24 cellular contexts compared by ENCODE assay signal in genomic region chrX:97267916-97268680, GRCh38.
A peak's percentile ranks its signal among the peaks of the same experiment; 100 is the strongest.
DNase-seq lines count a peak whose midpoint lies in the region; ATAC-seq, FAIRE-seq and TF ChIP-seq lines count a peak whose summit lies in the region.
"Had no signal": no experiment of that assay in that cellular context is flagged by ENCODE, and none has a peak within 500 bp of the region (broad histone marks: within the 10 kb centered on the region; RNA-seq: fewer than 3 reads in every experiment).

No MANE protein-coding gene starts in this region.

- H4K5ac ChIP-seq in IMR-90 (ENCODE audit: low read depth, low read length): no peak overlapping the region

- BruUV-seq in IMR-90 (replicated peaks; lab: Mats Ljungman, UMichigan): no TSS peak

- intact Hi-C loops in IMR-90 (cut with micrococcal nuclease): no loop called here

- no peak overlapping the region for H2AK5ac ChIP-seq in IMR-90 (ENCODE audit: low read depth, low read length)

- no peak overlapping the region for H3K18ac ChIP-seq in IMR-90 (ENCODE audit: low read depth, low read length)

- no peak overlapping the region for H3K14ac ChIP-seq in IMR-90 (replicated peaks; ENCODE audit: low read depth, low read length)

- ATAC-seq in IMR-90 (ENCODE audit: low read depth): no peak
- ATAC-seq: body of pancreas, heart right ventricle, left lobe of liver, natural killer cell, Panc1 had no signal

- no peak for TF ChIP-seq RAD21 in IMR-90 (IDR thresholded peaks at IDR 0.05; ENCODE audit: low read length)

- H3K36me3 Mint-ChIP-seq in astrocyte (ENCODE audit: low read depth, unreplicated experiment): no peaks in the 10 kb centered on the region
- H3K36me3 Mint-ChIP-seq: activated naive CD4-positive, alpha-beta T cell treated with anti-CD3 and anti-CD28 coated beads, Interleukin-2, amount 50 U/mL, for 24 hours; natural killer cell had no signal

- H3K9me1 ChIP-seq in IMR-90 (ENCODE audit: insufficient read depth, low read length): no peaks in the 10 kb centered on the region

- H3K4me1 ChIP-seq in IMR-90 (ENCODE audit: control insufficient read depth, insufficient read depth, low read length) (peaks cover 2% of the 10 kb centered on the region; the same call in 1 of the 2 replicates), astrocyte (ENCODE audit: insufficient read depth, low read length) (peaks cover 6% of the 10 kb centered on the region)
- H3K4me1 ChIP-seq: body of pancreas, heart right ventricle had no signal

- no peaks in the 10 kb centered on the region for H3K79me1 ChIP-seq in IMR-90 (ENCODE audit: low read depth in 1 of 2, low read length in 2 of 2)

- peak; percentile 74 for FAIRE-seq in astrocyte (lab: Jason Lieb, UNC)
- FAIRE-seq: colon had no signal

- no peak overlapping the region for H4K8ac ChIP-seq in IMR-90 (ENCODE audit: low read depth in 2 of 2, low read length in 2 of 2)

- H3K9me3 ChIP-seq in IMR-90 (ENCODE audit: control insufficient read depth, insufficient read depth, low read length) (no peaks in the 10 kb centered on the region), astrocyte (ENCODE audit: insufficient read depth, low read depth, low read length) (no peaks in the 10 kb centered on the region)
- H3K9me3 ChIP-seq: body of pancreas, HAP-1, heart right ventricle had no signal

- in situ Hi-C loops in IMR-90 (cut with MboI; ENCODE audit: low sequenced_read_pairs): no loop called here

- no peaks in the 10 kb centered on the region; the same call in 1 of the 2 replicates for H3K27me3 ChIP-seq in IMR-90 (ENCODE audit: control insufficient read depth, insufficient read depth, low read length)
- no peaks in the 10 kb centered on the region for H3K27me3 ChIP-seq in astrocyte (ENCODE audit: insufficient read depth, low read length)
- H3K27me3 ChIP-seq: body of pancreas had no signal

- no peak overlapping the region for H3K27ac Mint-ChIP-seq in astrocyte (ENCODE audit: unreplicated experiment)
- H3K27ac Mint-ChIP-seq: activated naive CD4-positive, alpha-beta T cell treated with anti-CD3 and anti-CD28 coated beads, Interleukin-2, amount 50 U/mL, for 24 hours; natural killer cell had no signal

- no peak for TF ChIP-seq POLR2A in IMR-90 (IDR thresholded peaks at IDR 0.05; ENCODE audit: low read depth, low read length)

- POLR2A ChIA-PET in IMR-90 (lab: Charles Lee; ENCODE audit: unreplicated experiment): no interaction called here

- H2AFZ ChIP-seq in IMR-90 (replicated peaks; ENCODE audit: low read length, poor library complexity) (no peak overlapping the region), astrocyte (ENCODE audit: low read depth, low read length) (no peak overlapping the region)

- no peak overlapping the region for H2BK5ac ChIP-seq in IMR-90 (ENCODE audit: low read depth, low read length, poor library complexity, severe bottlenecking)

- H3K4me2 ChIP-seq in IMR-90 (ENCODE audit: low read depth, low read length) (no peak overlapping the region), astrocyte (ENCODE audit: low read length) (no peak overlapping the region)

- H4K91ac ChIP-seq in IMR-90 (ENCODE audit: insufficient read depth, low read depth, low read length): no peak overlapping the region

- H2AK9ac ChIP-seq in IMR-90 (replicated peaks; ENCODE audit: low read depth, low read length, poor library complexity): no peak overlapping the region

- H3K27me3 Mint-ChIP-seq in astrocyte (ENCODE audit: low read depth, unreplicated experiment): no peaks in the 10 kb centered on the region
- H3K27me3 Mint-ChIP-seq: activated naive CD4-positive, alpha-beta T cell treated with anti-CD3 and anti-CD28 coated beads, Interleukin-2, amount 50 U/mL, for 24 hours had no signal

- no peak overlapping the region for H2BK120ac ChIP-seq in IMR-90 (ENCODE audit: low read depth, low read length)

- H3K79me2 ChIP-seq in astrocyte (ENCODE audit: insufficient read depth, low read length): no peaks in the 10 kb centered on the region

- H3K9ac ChIP-seq in IMR-90 (ENCODE audit: low read depth, low read length) (no peak overlapping the region), astrocyte (ENCODE audit: low read length) (no peak overlapping the region)

- CTCF ChIA-PET in IMR-90 (lab: Yijun Ruan, JAX): interaction anchor here (0.6 kb wide), 1 partner anchor 76 kb away, joined by 3 read pairs; no protein-coding TSS in a partner anchor

- H2BK15ac ChIP-seq in IMR-90 (ENCODE audit: low read depth, low read length): no peak overlapping the region

- peak; percentile 1 for DNase-seq in AG09309 (ENCODE audit: low read depth)
- peak; percentile 14 for DNase-seq in IMR-90
- DNase-seq in astrocyte (ENCODE audit: low read depth): peak; percentile 63
- DNase-seq in fibroblast of the aortic adventitia (ENCODE audit: low read depth): peak; percentile 55
- DNase-seq in caudate nucleus (lab: John Stamatoyannopoulos, UW): no peak
- no peak for DNase-seq in DMS114 treated with DMSO at 0.1 percent for 48 hours (lab: John Stamatoyannopoulos, UW; ENCODE audit: unreplicated experiment)
- DNase-seq in NCI-H748 treated with DMSO at 0.1 percent for 48 hours (lab: John Stamatoyannopoulos, UW): no peak
- DNase-seq in glomerular visceral epithelial cell (ENCODE audit: extremely low spot score): no peak
- DNase-seq: activated CD4-positive, alpha-beta T cell treated with anti-CD3 and anti-CD28 coated beads for 4 hours; body of pancreas; COR-L47; effector memory CD4-positive, alpha-beta T cell; heart right ventricle; natural killer cell; NCI-H2081 treated with DMSO at 0.1 percent for 48 hours; NCI-H510A treated with DMSO at 0.1 percent for 48 hours; NK-92 treated with Interleukin-12 subunit alpha and Interleukin-12 subunit beta, amount 100 ng/mL, for 24 hours; posterior cingulate gyrus; substantia nigra had no signal

- H3K27ac ChIP-seq in IMR-90 (ENCODE audit: insufficient read depth, low read length) (no peak overlapping the region), astrocyte (ENCODE audit: low read depth, low read length) (no peak overlapping the region), caudate nucleus (ENCODE audit: low read depth, low read length) (no peak overlapping the region)
- H3K27ac ChIP-seq: body of pancreas, heart right ventricle had no signal

- no peaks in the 10 kb centered on the region for H3K9me3 Mint-ChIP-seq in astrocyte (ENCODE audit: unreplicated experiment)
- H3K9me3 Mint-ChIP-seq: activated naive CD4-positive, alpha-beta T cell treated with anti-CD3 and anti-CD28 coated beads, Interleukin-2, amount 50 U/mL, for 24 hours; natural killer cell had no signal

- no peak overlapping the region for H3K23ac ChIP-seq in IMR-90 (ENCODE audit: low read depth, low read length)

- H4K20me1 ChIP-seq in IMR-90 (ENCODE audit: insufficient read depth, low read length) (no peaks in the 10 kb centered on the region), astrocyte (ENCODE audit: insufficient read depth, low read length) (no peaks in the 10 kb centered on the region)

- no peak overlapping the region for H3K56ac ChIP-seq in IMR-90 (ENCODE audit: extremely low read depth, insufficient read depth, low read length)

- H3K4me3 ChIP-seq in AG09309 (ENCODE audit: control insufficient read depth, low read depth, low read length) (no peak overlapping the region), IMR-90 (ENCODE audit: insufficient read depth, low read depth, low read length) (no peak overlapping the region), astrocyte (ENCODE audit: insufficient read depth, low read depth, low read length) (no peak overlapping the region), fibroblast of the aortic adventitia (ENCODE audit: low read depth, low read length) (no peak overlapping the region)
- H3K4me3 ChIP-seq: body of pancreas, HAP-1, heart right ventricle had no signal

- H3K4me1 Mint-ChIP-seq in astrocyte (ENCODE audit: low read depth, unreplicated experiment): peaks cover 2% of the 10 kb centered on the region
- H3K4me1 Mint-ChIP-seq: activated naive CD4-positive, alpha-beta T cell treated with anti-CD3 and anti-CD28 coated beads, Interleukin-2, amount 50 U/mL, for 24 hours; natural killer cell had no signal

- H2BK20ac ChIP-seq in IMR-90 (ENCODE audit: low read depth, low read length): no peak overlapping the region

- TF ChIP-seq CTCF in AG09309 (IDR thresholded peaks at IDR 0.05; ENCODE audit: control insufficient read depth, insufficient read depth, low read depth, low read length, missing control alignments) (no peak), IMR-90 (conservative IDR thresholded peaks at IDR 0.05; ENCODE audit: low read depth, low read length) (no peak), astrocyte (IDR thresholded peaks at IDR 0.05; ENCODE audit: insufficient read depth, low read depth, low read length) (no peak), fibroblast of the aortic adventitia (IDR thresholded peaks at IDR 0.05; ENCODE audit: insufficient read depth, low read length) (no peak)

- H3K4me3 Mint-ChIP-seq in astrocyte (ENCODE audit: unreplicated experiment): no peak overlapping the region
- H3K4me3 Mint-ChIP-seq: activated naive CD4-positive, alpha-beta T cell treated with anti-CD3 and anti-CD28 coated beads, Interleukin-2, amount 50 U/mL, for 24 hours; natural killer cell had no signal

- H3K36me3 ChIP-seq in IMR-90 (ENCODE audit: control insufficient read depth, insufficient read depth, low read length) (no peaks in the 10 kb centered on the region), astrocyte (ENCODE audit: insufficient read depth, low read length) (no peaks in the 10 kb centered on the region)
- H3K36me3 ChIP-seq: HAP-1, heart right ventricle had no signal

- 0 out of 2 replicates have a peak overlapping the region, but pooled peaks have one; percentile 3 for H3K4ac ChIP-seq in IMR-90 (ENCODE audit: low read depth, low read length)

- WGBS in IMR-90 (ENCODE audit: extremely low coverage in 2 of 2, insufficient read length in 1 of 2), 2 experiments: no CpG with 5 or more reads among the region's 3 CpGs

- dilution Hi-C loops in IMR-90 (cut with HindIII; ENCODE audit: low sequenced_read_pairs, unreplicated experiment): no loop called here

TF ChIP-seq in IMR-90, 13 proteins besides CTCF, POLR2A, EP300 and RAD21:
- TF ChIP-seq SMC3 (IDR thresholded peaks at IDR 0.05; ENCODE audit: low read depth, low read length) (no peak), CEBPB (IDR thresholded peaks at IDR 0.05; ENCODE audit: low read depth, low read length) (peak; percentile 63)

Comparison
In these comparisons a context has a peak if more than half of its experiments do, and no peak if none do; other contexts are left out.
1. DNase-seq: peak in AG09309 (single experiment), IMR-90 (single experiment), astrocyte (single experiment) and fibroblast of the aortic adventitia (single experiment); none in caudate nucleus (0 of 61), DMS114 treated with DMSO at 0.1 percent for 48 hours (single experiment), NCI-H748 treated with DMSO at 0.1 percent for 48 hours (single experiment) and glomerular visceral epithelial cell (single experiment).